Comparison of ENCODE assay signal across 20 cellular contexts in genomic region chr19:30269638-30270037, GRCh38.
"Had no signal": no experiment of that assay in that cellular context is flagged by ENCODE, and none has a peak within 500 bp of the region (broad histone marks: within the 10 kb centered on the region; RNA-seq: fewer than 3 reads in every experiment).

No MANE protein-coding gene starts in this region.

- DNase-seq: dermis blood vessel endothelial cell; effector CD8-positive, alpha-beta T cell; effector memory CD8-positive, alpha-beta T cell; endodermal cell; erythroblast; esophagus squamous epithelium; foreskin fibroblast; foreskin melanocyte; gastrocnemius medialis; glutamatergic neuron; heart right ventricle; hippocampal formation; left cardiac atrium; left lung; left ventricle myocardium superior; lower lobe of right lung; mesenchymal stem cell had no signal

- ATAC-seq: effector memory CD8-positive, alpha-beta T cell; esophagus mucosa; gastrocnemius medialis; heart right ventricle; left cardiac atrium; left lung; left ventricle myocardium superior; lower lobe of right lung had no signal

- H3K27ac ChIP-seq: coronary artery, epithelial cell of prostate, gastrocnemius medialis, heart right ventricle, left lung, lower lobe of right lung had no signal

- H3K27me3 ChIP-seq: gastrocnemius medialis had no signal

- H3K4me3 ChIP-seq: coronary artery, esophagus squamous epithelium, gastrocnemius medialis, heart right ventricle, left lung, lower lobe of right lung had no signal
